14 cellular contexts compared by ENCODE assay signal in the genomic region with DNA sequence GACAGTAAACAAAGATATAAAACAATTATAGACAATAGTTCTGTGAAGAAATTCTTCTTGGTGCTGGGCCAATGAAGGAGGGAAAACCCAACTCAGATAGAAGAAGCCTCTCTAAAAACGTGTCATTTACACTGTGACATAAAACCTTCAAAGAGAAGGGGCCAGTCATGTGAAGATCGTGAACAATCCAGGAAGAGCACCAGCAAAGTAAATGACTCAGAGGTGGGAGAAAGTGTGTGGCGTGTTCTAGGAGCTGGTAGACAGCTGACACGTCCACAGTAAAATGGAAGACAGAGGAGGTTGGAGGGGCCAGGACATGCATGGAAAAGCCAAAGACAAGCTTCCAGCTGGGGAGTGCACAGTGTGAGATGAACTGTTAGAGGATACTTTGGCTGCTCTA.
DNase-seq lines count a peak whose midpoint lies in the region; ATAC-seq and TF ChIP-seq lines count a peak whose summit lies in the region.
"Had no signal": no experiment of that assay in that cellular context is flagged by ENCODE, and none has a peak within 500 bp of the region (broad histone marks: within the 10 kb centered on the region; RNA-seq: fewer than 3 reads in every experiment).

No MANE protein-coding gene starts in this region.

- H3K4me1 ChIP-seq in mucosa of descending colon (ENCODE audit: low read depth), result no peaks in the 10 kb centered on the region
- H3K4me1 ChIP-seq: stomach had no signal

- ATAC-seq in activated CD8-positive, alpha-beta T cell treated with anti-CD3 and anti-CD28 coated beads for 36 hours, result peak; percentile 91
- ATAC-seq in mucosa of descending colon, result no peak

- intact Hi-C loops in activated CD8-positive, alpha-beta T cell treated with anti-CD3 and anti-CD28 coated beads for 36 hours (cut with micrococcal nuclease), result no loop called here
- intact Hi-C loops in mucosa of descending colon (cut with DNase I, micrococcal nuclease) (no loop called here), Calu3 (cut with micrococcal nuclease; ENCODE audit: unreplicated experiment) (no loop called here)

- peaks cover 51% of the 10 kb centered on the region for H3K4me1 Mint-ChIP-seq in activated CD8-positive, alpha-beta T cell treated with anti-CD3 and anti-CD28 coated beads for 36 hours (ENCODE audit: low read depth)
- no peaks in the 10 kb centered on the region for H3K4me1 Mint-ChIP-seq in nephron progenitor cell
- no peaks in the 10 kb centered on the region for H3K4me1 Mint-ChIP-seq in Calu3 (ENCODE audit: low read depth, unreplicated experiment)

- POLR2A ChIA-PET in activated CD8-positive, alpha-beta T cell treated with anti-CD3 and anti-CD28 coated beads for 36 hours (lab: Charles Lee), result interaction anchor here (0.9 to 1.0 kb wide), 4 partner anchors 17 to 142 kb away, joined by 3 read pairs; no protein-coding TSS in a partner anchor

- peak overlapping the region; percentile 13 for H3K4me3 Mint-ChIP-seq in activated CD8-positive, alpha-beta T cell treated with anti-CD3 and anti-CD28 coated beads for 36 hours
- no peak overlapping the region for H3K4me3 Mint-ChIP-seq in nephron progenitor cell
- H3K4me3 Mint-ChIP-seq in Calu3 (ENCODE audit: low read depth, unreplicated experiment), result no peak overlapping the region

- peak; percentile 17 for DNase-seq in stimulated activated CD4-positive, alpha-beta T cell treated with anti-CD3 and anti-CD28 coated beads, Interleukin-12 subunit alpha, Interleukin-12 subunit beta, amount 100 ng/mL, for 4 hours
- DNase-seq in stimulated activated CD4-positive, alpha-beta T cell treated with anti-CD3 and anti-CD28 coated beads, Interleukin-4, amount 100 ng/mL, for 1 hour, result no peak
- DNase-seq in activated CD8-positive, alpha-beta T cell treated with anti-CD3 and anti-CD28 coated beads for 36 hours, result peak; percentile 63
- peak; percentile 19 for DNase-seq in myocyte (ENCODE audit: low read depth)
- DNase-seq in nephron progenitor cell, result no peak
- no peak for DNase-seq in NCI-H345 (lab: John Stamatoyannopoulos, UW)
- no peak for DNase-seq in mucosa of descending colon
- no peak for DNase-seq in Calu3
- DNase-seq: EL, mesendoderm, NCI-H1417 treated with DMSO at 0.1 percent for 48 hours, NCI-H446, stomach had no signal

- H3K36me3 ChIP-seq in mucosa of descending colon (ENCODE audit: low read depth), result no peaks in the 10 kb centered on the region
- H3K36me3 ChIP-seq: stomach had no signal

- peak overlapping the region; percentile 91 for H3K27ac Mint-ChIP-seq in activated CD8-positive, alpha-beta T cell treated with anti-CD3 and anti-CD28 coated beads for 36 hours
- H3K27ac Mint-ChIP-seq in nephron progenitor cell (no peak overlapping the region), Calu3 (ENCODE audit: unreplicated experiment) (no peak overlapping the region)

- H3K9me3 ChIP-seq in mucosa of descending colon, result no peaks in the 10 kb centered on the region

- H3K4me3 ChIP-seq in mucosa of descending colon, result no peak overlapping the region
- H3K4me3 ChIP-seq: stomach had no signal

- no TSS peak for BruUV-seq in Calu3 (replicated peaks; lab: Mats Ljungman, UMichigan)

- peaks cover 29% of the 10 kb centered on the region for H3K36me3 Mint-ChIP-seq in activated CD8-positive, alpha-beta T cell treated with anti-CD3 and anti-CD28 coated beads for 36 hours (ENCODE audit: low read depth)
- H3K36me3 Mint-ChIP-seq in nephron progenitor cell (ENCODE audit: low read depth) (no peaks in the 10 kb centered on the region), Calu3 (ENCODE audit: insufficient read depth, unreplicated experiment) (no peaks in the 10 kb centered on the region)

- H3K27me3 Mint-ChIP-seq in activated CD8-positive, alpha-beta T cell treated with anti-CD3 and anti-CD28 coated beads for 36 hours, result no peaks in the 10 kb centered on the region
- H3K27me3 Mint-ChIP-seq in nephron progenitor cell (ENCODE audit: low read depth, poor library complexity) (peaks cover 4% of the 10 kb centered on the region), Calu3 (ENCODE audit: unreplicated experiment) (peaks cover 28% of the 10 kb centered on the region)
- H3K27me3 Mint-ChIP-seq: IgD-negative memory B cell had no signal

- H3K9me3 Mint-ChIP-seq in activated CD8-positive, alpha-beta T cell treated with anti-CD3 and anti-CD28 coated beads for 36 hours, result peaks cover 26% of the 10 kb centered on the region
- H3K9me3 Mint-ChIP-seq in nephron progenitor cell (peaks cover 12% of the 10 kb centered on the region), Calu3 (ENCODE audit: low read depth, unreplicated experiment) (no peaks in the 10 kb centered on the region)

- CTCF ChIA-PET in activated CD8-positive, alpha-beta T cell treated with anti-CD3 and anti-CD28 coated beads for 36 hours (lab: Charles Lee), result interaction anchor here (1.4 kb wide), 1 partner anchor 10 kb away, joined by 3 read pairs; no protein-coding TSS in a partner anchor
- CTCF ChIA-PET in Calu3 (lab: Charles Lee), result interaction anchor here (0.9 kb wide), 1 partner anchor 304 kb away, joined by 4 read pairs; no protein-coding TSS in a partner anchor

- TF ChIP-seq CTCF in activated CD8-positive, alpha-beta T cell treated with anti-CD3 and anti-CD28 coated beads for 36 hours (IDR thresholded peaks at IDR 0.05), result no peak
- TF ChIP-seq CTCF in nephron progenitor cell (IDR thresholded peaks at IDR 0.05) (no peak), mucosa of descending colon (IDR thresholded peaks at IDR 0.05) (no peak), Calu3 (IDR thresholded peaks at IDR 0.05; ENCODE audit: unreplicated experiment) (no peak)

Comparison
In these comparisons a context has a peak if more than half of its experiments do, and no peak if none do; other contexts are left out.
1. DNase-seq: peak in stimulated activated CD4-positive, alpha-beta T cell treated with anti-CD3 and anti-CD28 coated beads, Interleukin-12 subunit alpha, Interleukin-12 subunit beta, amount 100 ng/mL, for 4 hours (single experiment), activated CD8-positive, alpha-beta T cell treated with anti-CD3 and anti-CD28 coated beads for 36 hours (single experiment) and myocyte (single experiment); none in stimulated activated CD4-positive, alpha-beta T cell treated with anti-CD3 and anti-CD28 coated beads, Interleukin-4, amount 100 ng/mL, for 1 hour (single experiment), nephron progenitor cell (single experiment), NCI-H345 (single experiment), mucosa of descending colon (0 of 3) and Calu3 (single experiment).